In the genomic region with DNA sequence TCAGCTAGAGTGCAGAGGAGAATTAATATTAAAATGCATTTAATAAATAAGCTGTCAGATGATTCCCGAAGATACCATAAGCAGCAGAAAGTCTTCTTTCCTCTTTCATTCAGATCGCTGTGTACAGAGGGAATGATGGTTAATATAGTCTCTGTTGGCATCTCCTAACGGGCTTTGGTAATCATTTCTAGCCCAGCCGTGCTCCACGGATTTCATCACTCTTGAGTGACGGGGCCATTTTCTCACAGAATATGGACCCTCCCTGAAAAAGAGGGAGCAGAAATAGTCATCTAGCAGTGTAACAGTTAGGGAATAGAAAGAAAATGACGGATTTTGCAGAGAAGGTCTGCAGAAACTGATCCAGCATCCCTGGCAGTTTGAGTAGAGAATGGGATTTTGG, we compare ENCODE assay signal across 7 cellular contexts.
"Had no signal": no experiment of that assay in that cellular context is flagged by ENCODE, and none has a peak within 500 bp of the region (broad histone marks: within the 10 kb centered on the region; RNA-seq: fewer than 3 reads in every experiment).

No MANE protein-coding gene starts in this region.

- H2AFZ ChIP-seq: GM23338 had no signal

- H3K27ac ChIP-seq: HL-60 had no signal

- H3K4me3 ChIP-seq: GM23338, K562 had no signal

- ATAC-seq: GM23338, K562 had no signal

- H3K27ac Mint-ChIP-seq: GM23338, H9 had no signal

- H3K4me3 Mint-ChIP-seq: GM23338, H9 had no signal

- H3K4me2 ChIP-seq: GM23338 had no signal

- DNase-seq: H9, HCEC 1CT, IMR-90, KG1 had no signal
